ENCODE assay signal across 11 cellular contexts in genomic region chr19:9937001-9937411, GRCh38. TPM values are rescaled to one million over a fixed set of nuclear protein-coding genes. Genes with fewer than 3 reads are reported as not detected.
DNase-seq lines count a peak whose midpoint lies in the region; TF ChIP-seq lines count a peak whose summit lies in the region.
"Had no signal": no experiment of that assay in that cellular context is flagged by ENCODE, and none has a peak within 500 bp of the region (broad histone marks: within the 10 kb centered on the region; RNA-seq: fewer than 3 reads in every experiment).

No MANE protein-coding gene starts in this region.

- H3K9ac ChIP-seq in HUES48 (ENCODE audit: low read depth, low read length) = peak overlapping the region; percentile 55; the same call in 1 of the 2 replicates
- no peak overlapping the region for H3K9ac ChIP-seq in neural progenitor cell

- intact Hi-C loops in Caco-2 (cut with micrococcal nuclease; ENCODE audit: unreplicated experiment) (loop anchor here (10.0 kb wide), 1 partner anchor 178 kb away; the partner anchor contains the start of genes EIF3G and P2RY11), dorsolateral prefrontal cortex (cut with DNase I) (no loop called here)

- DNase-seq in Caco-2 = no peak
- no peak for DNase-seq in dorsolateral prefrontal cortex
- DNase-seq in neural progenitor cell (ENCODE audit: low spot score) = peak; percentile 53
- no peak for DNase-seq in cerebellum (ENCODE audit: low spot score)
- no peak for DNase-seq in MV-4-11 (lab: John Stamatoyannopoulos, UW)
- DNase-seq in NCI-H774 (lab: John Stamatoyannopoulos, UW) = no peak
- DNase-seq in DMS 273 (lab: John Stamatoyannopoulos, UW; ENCODE audit: unreplicated experiment) = no peak
- DNase-seq: NCI-H2107 had no signal

- H2AFZ ChIP-seq in neural progenitor cell (replicated peaks) = peak overlapping the region; percentile 57

- peak overlapping the region; percentile 99 for H3K4me2 ChIP-seq in neural progenitor cell

- H3K4me3 ChIP-seq in Caco-2 (ENCODE audit: low read depth, low read length) (no peak overlapping the region), HUES48 (ENCODE audit: low read depth, low read length) (peak overlapping the region; percentile 68), dorsolateral prefrontal cortex (peak overlapping the region in 35 of 59 donors; percentile 14 to 70 (median 54)), neural progenitor cell (peak overlapping the region; percentile 91)

- H3K27me3 ChIP-seq in Caco-2 (replicated peaks; ENCODE audit: control insufficient read depth, insufficient read depth, low read length) = no peaks in the 10 kb centered on the region
- no peaks in the 10 kb centered on the region for H3K27me3 ChIP-seq in HUES48 (ENCODE audit: control insufficient read depth, insufficient read depth, low read length)
- H3K27me3 ChIP-seq in dorsolateral prefrontal cortex = peaks cover 0 to 57% (median 23%) of the 10 kb centered on the region in 45 donors
- peaks cover 33% of the 10 kb centered on the region for H3K27me3 ChIP-seq in neural progenitor cell

- peaks cover 4% of the 10 kb centered on the region for H3K27me3 Mint-ChIP-seq in Caco-2 (ENCODE audit: insufficient read depth, unreplicated experiment)
- H3K27me3 Mint-ChIP-seq in neural progenitor cell (ENCODE audit: insufficient read depth, low read depth) = peaks cover 26% of the 10 kb centered on the region

- H3K4me3 Mint-ChIP-seq in Caco-2 (ENCODE audit: unreplicated experiment) (peak overlapping the region; percentile 61), neural progenitor cell (peak overlapping the region; percentile 82)
- H3K4me3 Mint-ChIP-seq: activated naive CD4-positive, alpha-beta T cell treated with anti-CD3 and anti-CD28 coated beads, Interleukin-2, amount 10 ng/mL, durations not matched to agents 7 days and 5 days had no signal

- H3K27ac Mint-ChIP-seq in Caco-2 (ENCODE audit: unreplicated experiment) (no peak overlapping the region), neural progenitor cell (no peak overlapping the region)
- H3K27ac Mint-ChIP-seq: activated naive CD4-positive, alpha-beta T cell treated with anti-CD3 and anti-CD28 coated beads, Interleukin-2, amount 10 ng/mL, durations not matched to agents 7 days and 5 days had no signal

- no peaks in the 10 kb centered on the region for H3K36me3 ChIP-seq in Caco-2 (ENCODE audit: control insufficient read depth, insufficient read depth, low read length)
- no peaks in the 10 kb centered on the region for H3K36me3 ChIP-seq in HUES48 (ENCODE audit: control insufficient read depth, insufficient read depth, low read length)
- no peaks in the 10 kb centered on the region for H3K36me3 ChIP-seq in neural progenitor cell
- H3K36me3 ChIP-seq: heart right ventricle had no signal

- CTCF ChIA-PET in Caco-2 (lab: Charles Lee) = no interaction called here

- H3F3A ChIP-seq in neural progenitor cell (ENCODE audit: low read depth) = peaks cover 21% of the 10 kb centered on the region

- H3K9me3 ChIP-seq in Caco-2 (no peaks in the 10 kb centered on the region), HUES48 (ENCODE audit: control insufficient read depth, insufficient read depth, low read length) (peaks cover 2% of the 10 kb centered on the region; the same call in 1 of the 2 replicates), neural progenitor cell (ENCODE audit: low read depth) (no peaks in the 10 kb centered on the region)

- no peaks in the 10 kb centered on the region for H3K4me1 ChIP-seq in Caco-2
- H3K4me1 ChIP-seq in HUES48 (ENCODE audit: control insufficient read depth, insufficient read depth, low read length) = peaks cover 9% of the 10 kb centered on the region
- peaks cover 10% of the 10 kb centered on the region for H3K4me1 ChIP-seq in neural progenitor cell

- TF ChIP-seq CTCF in Caco-2 (IDR thresholded peaks at IDR 0.05; ENCODE audit: insufficient read depth in 1 of 2, low read depth in 1 of 2, low read length in 1 of 2, severe bottlenecking in 1 of 2, unreplicated experiment in 1 of 2) = no peak
- TF ChIP-seq CTCF in dorsolateral prefrontal cortex (IDR thresholded peaks at IDR 0.05 in 54 of 56, conservative IDR thresholded peaks at IDR 0.05 in 2 of 56; ENCODE audit: low read depth in 1 of 56, partially characterized antibody in 56 of 56) = no peak
- no peak for TF ChIP-seq CTCF in neural progenitor cell (IDR thresholded peaks at IDR 0.05)

- H3K4me1 Mint-ChIP-seq in Caco-2 (ENCODE audit: low read depth, unreplicated experiment) = no peaks in the 10 kb centered on the region
- peaks cover 27% of the 10 kb centered on the region for H3K4me1 Mint-ChIP-seq in neural progenitor cell

- peak overlapping the region; percentile 56 for H3K27ac ChIP-seq in HUES48 (ENCODE audit: low read depth, low read length)
- peak overlapping the region in 9 of 59 donors; percentile 15 to 61 (median 38) for H3K27ac ChIP-seq in dorsolateral prefrontal cortex
- H3K27ac ChIP-seq in neural progenitor cell = no peak overlapping the region
- H3K27ac ChIP-seq: heart right ventricle had no signal

- no TSS peak for BruUV-seq in Caco-2 (replicated peaks; lab: Mats Ljungman, UMichigan)

- no peaks in the 10 kb centered on the region for H3K79me2 ChIP-seq in neural progenitor cell (ENCODE audit: low read depth)

- H4K20me1 ChIP-seq in neural progenitor cell (ENCODE audit: low read depth) = peaks cover 7% of the 10 kb centered on the region

- peaks cover 5% of the 10 kb centered on the region for H3K36me3 Mint-ChIP-seq in Caco-2 (ENCODE audit: insufficient read depth, unreplicated experiment)
- no peaks in the 10 kb centered on the region for H3K36me3 Mint-ChIP-seq in neural progenitor cell

- POLR2A ChIA-PET in Caco-2 (lab: Charles Lee) = no interaction called here

- peaks cover 8% of the 10 kb centered on the region for H3K9me3 Mint-ChIP-seq in Caco-2 (ENCODE audit: unreplicated experiment)
- peaks cover 5% of the 10 kb centered on the region for H3K9me3 Mint-ChIP-seq in neural progenitor cell

RNA-seq across cellular contexts. Expression of gene OLFM2, which starts 0.7 kb away (rescaled TPM):
- total RNA-seq in Caco-2 (2022) (0.30 and 0.34 TPM in 2 replicates), dorsolateral prefrontal cortex (100 to 1,000 TPM in 76 of 120 experiments, 10 to 100 TPM in 44; 50.2 to 350 (median 106) TPM), neural progenitor cell (ENCODE audit: low replicate concordance) (11.4 and 26.4 TPM in 2 replicates), cerebellum (56.6 TPM)
